7 cellular contexts compared by ENCODE assay signal in the genomic region with DNA sequence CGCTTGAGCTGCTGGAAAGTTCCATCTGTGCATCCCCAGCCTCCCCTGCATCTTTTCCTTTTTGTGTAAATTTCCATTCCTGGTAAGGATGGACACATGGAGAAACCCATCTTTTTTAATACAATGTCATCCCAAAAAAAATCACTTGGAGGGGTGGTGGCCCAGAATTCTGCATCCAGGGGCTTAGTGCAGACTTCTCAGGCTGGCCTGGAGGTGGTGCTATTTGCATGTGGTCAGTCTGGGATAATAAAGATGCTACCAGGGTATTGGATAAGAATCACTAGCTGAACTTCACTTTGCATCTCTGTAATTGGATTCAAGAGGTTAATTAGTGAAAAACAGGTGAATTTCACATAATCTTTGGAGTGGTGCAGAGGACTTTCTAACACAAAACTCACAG. TPM values are rescaled to one million over a fixed set of nuclear protein-coding genes. Genes with fewer than 3 reads are reported as not detected.
DNase-seq lines count a peak whose midpoint lies in the region; ATAC-seq, FAIRE-seq and TF ChIP-seq lines count a peak whose summit lies in the region.

No MANE protein-coding gene starts in this region.

- peak; percentile 70 for TF ChIP-seq CTCF in D721Med (IDR thresholded peaks at IDR 0.05; ENCODE audit: insufficient read depth, missing control alignments)
- TF ChIP-seq CTCF in HFFc6 (IDR thresholded peaks at IDR 0.05), result peak; percentile 83
- TF ChIP-seq CTCF in mucosa of descending colon (IDR thresholded peaks at IDR 0.05), result peak; percentile 34

- DNase-seq in D721Med (ENCODE audit: insufficient read length, low spot score) (no peak), HFFc6 (peak; percentile 53), RPMI7951 (ENCODE audit: low read depth) (peak; percentile 67), cerebellum (ENCODE audit: low spot score) (peak; percentile 46), mucosa of descending colon (peak in 2 of 3 donors; percentile 40 to 42), NCI-H2107 treated with DMSO at 0.1 percent for 48 hours (lab: John Stamatoyannopoulos, UW; ENCODE audit: unreplicated experiment) (no peak)

- peaks cover 8% of the 10 kb centered on the region for H3K4me1 ChIP-seq in mucosa of descending colon (ENCODE audit: low read depth)

- no peaks in the 10 kb centered on the region for H3K4me1 Mint-ChIP-seq in HFFc6 (ENCODE audit: low read depth)

- ATAC-seq in mucosa of descending colon (no peak), HG03342 (IDR thresholded peaks at IDR 0.05; ENCODE audit: unreplicated experiment) (no peak)

- H3K36me3 ChIP-seq in mucosa of descending colon (ENCODE audit: low read depth), result no peaks in the 10 kb centered on the region

- peaks cover 3% of the 10 kb centered on the region for H3K27me3 Mint-ChIP-seq in HFFc6 (ENCODE audit: insufficient read depth)

- no peak overlapping the region for H3K4me3 ChIP-seq in mucosa of descending colon

- no peak for FAIRE-seq in D721Med (lab: Jason Lieb, UNC)

- H3K9me3 Mint-ChIP-seq in HFFc6, result no peaks in the 10 kb centered on the region; the same call in 1 of the 2 replicates

- no peaks in the 10 kb centered on the region for H3K9me3 ChIP-seq in mucosa of descending colon

- H3K36me3 Mint-ChIP-seq in HFFc6 (ENCODE audit: low read depth), result no peaks in the 10 kb centered on the region

- H3K27ac Mint-ChIP-seq in HFFc6, result no peak overlapping the region; the same call in 1 of the 2 replicates

- H3K4me3 Mint-ChIP-seq in HFFc6, result peak overlapping the region; percentile 57; the same call in 1 of the 2 replicates

- intact Hi-C loops in mucosa of descending colon (cut with DNase I, micrococcal nuclease), result loop anchor here in 1 of 2 donors (10.0 kb wide), 1 partner anchor 296 kb away; no protein-coding TSS in a partner anchor

RNA-seq across cellular contexts. Expression of a gene that starts 1.8 kb away (rescaled TPM):
- 1 to 10 TPM; 4.5 to 5.9 (median 5.5) TPM for total RNA-seq in HFFc6 (2021; fragmentation: NEBNext Ultra II Directional; extraction: Animal tissue kit (Norgen Biotek cat#: 25700))
- 7.8 and 15.5 TPM in 2 replicates for total RNA-seq in RPMI7951 (2014; rRNA removed; shearing (Covaris generic))
- total RNA-seq in cerebellum (24.3 TPM), mucosa of descending colon (1 to 10 TPM; 8.6 to 9.4 (median 9.4) TPM)

RNA-seq across cellular contexts. Expression of a gene that starts 55.1 kb away (rescaled TPM):
- 10 to 100 TPM; 19.9 to 23.7 (median 21.4) TPM for total RNA-seq in HFFc6 (2021; fragmentation: NEBNext Ultra II Directional; extraction: Animal tissue kit (Norgen Biotek cat#: 25700))
- total RNA-seq in RPMI7951 (2014; rRNA removed; shearing (Covaris generic)), result 29.7 and 32.7 TPM in 2 replicates
- 34.4 TPM for total RNA-seq in cerebellum
- 10 to 100 TPM; 18.2 to 27.1 (median 24.9) TPM for total RNA-seq in mucosa of descending colon

RNA-seq across cellular contexts. Expression of a gene that starts 59.0 kb away (rescaled TPM):
- 1 to 10 TPM; 4.4 to 7.1 (median 5.5) TPM for total RNA-seq in HFFc6 (2021; fragmentation: NEBNext Ultra II Directional; extraction: Animal tissue kit (Norgen Biotek cat#: 25700))
- total RNA-seq in RPMI7951 (2014; rRNA removed; shearing (Covaris generic)), result 29.2 and 36.2 TPM in 2 replicates
- 2.3 TPM for total RNA-seq in cerebellum
- 1 to 10 TPM; 1.5 to 4.0 (median 3.9) TPM for total RNA-seq in mucosa of descending colon

Comparison
In these comparisons a context has a peak if more than half of its experiments do, and no peak if none do; other contexts are left out.
1. DNase-seq: peak in HFFc6 (single experiment), RPMI7951 (single experiment), cerebellum (single experiment) and mucosa of descending colon (2 of 3); none in D721Med (single experiment) and NCI-H2107 treated with DMSO at 0.1 percent for 48 hours (single experiment).
2. Peak in every context shown above with its lines, with median percentiles within 50 percentile points of each other: CTCF ChIP-seq.